In genomic region chr4:127410201-127410600, GRCh38 we compare ENCODE assay signal across 30 cellular contexts.
DNase-seq lines count a peak whose midpoint lies in the region; ATAC-seq and TF ChIP-seq lines count a peak whose summit lies in the region.
"Had no signal": no experiment of that assay in that cellular context is flagged by ENCODE, and none has a peak within 500 bp of the region (broad histone marks: within the 10 kb centered on the region; RNA-seq: fewer than 3 reads in every experiment).

No MANE protein-coding gene starts in this region.

- no peaks in the 10 kb centered on the region for H3K27me3 ChIP-seq in tibial artery
- H3K27me3 ChIP-seq: BLaER1 treated with 17β-estradiol and CSF1 and Interleukin-3, amounts not matched to agents 10 nM and 100 nM; breast epithelium; ovary; SJCRH30; spleen; tibial nerve had no signal

- H3K36me3 ChIP-seq in tibial artery = no peaks in the 10 kb centered on the region
- H3K36me3 ChIP-seq: BLaER1 treated with 17β-estradiol and CSF1 and Interleukin-3, amounts not matched to agents 10 nM and 100 nM; breast epithelium; ovary; SJCRH30; spleen; tibial nerve had no signal

- H3K4me3 ChIP-seq in fibroblast of villous mesenchyme (ENCODE audit: low read depth, low read length) (no peak overlapping the region), lower leg skin (ENCODE audit: low read depth, poor library complexity, severe bottlenecking) (no peak overlapping the region), tibial artery (no peak overlapping the region)
- H3K4me3 ChIP-seq: BLaER1 treated with 17β-estradiol and CSF1 and Interleukin-3, amounts not matched to agents 10 nM and 100 nM; breast epithelium; ovary; SJCRH30; spleen; tibial nerve had no signal

- H3K27ac ChIP-seq in tibial artery = no peak overlapping the region
- H3K27ac ChIP-seq: BLaER1 treated with 17β-estradiol and CSF1 and Interleukin-3, amounts not matched to agents 10 nM and 100 nM; breast epithelium; ovary; SJCRH30; spleen; tibial nerve had no signal

- TF ChIP-seq POLR2A in lower leg skin (IDR thresholded peaks at IDR 0.05) = no peak

- no peaks in the 10 kb centered on the region for H3K4me1 ChIP-seq in tibial artery
- H3K4me1 ChIP-seq: BLaER1 treated with 17β-estradiol and CSF1 and Interleukin-3, amounts not matched to agents 10 nM and 100 nM; breast epithelium; SJCRH30; spleen; tibial nerve had no signal

- peak; percentile 76 for DNase-seq in NCI-H446 treated with DMSO at 0.1 percent for 48 hours (lab: John Stamatoyannopoulos, UW)
- DNase-seq in fibroblast of villous mesenchyme (ENCODE audit: low read depth) = peak; percentile 24
- peak; percentile 63 to 91 for DNase-seq in lower leg skin (ENCODE audit: low spot score in 2 of 2)
- DNase-seq in tibial artery = peak; percentile 49 to 73
- no peak for DNase-seq in NCI-H1048 (lab: John Stamatoyannopoulos, UW)
- no peak for DNase-seq in medulla oblongata (ENCODE audit: extremely low spot score)
- DNase-seq: activated CD4-positive, alpha-beta T cell treated with anti-CD3 and anti-CD28 coated beads, Interleukin-2, amount 10 ng/mL, durations not matched to agents 24 days and 14 days; activated CD8-positive, alpha-beta memory T cell treated with anti-CD3 and anti-CD28 coated beads for 24 hours; activated naive CD4-positive, alpha-beta T cell treated with anti-CD3 and anti-CD28 coated beads, Interleukin-2, amount 50 U/mL, for 16 hours; activated T-cell treated with anti-CD3 and anti-CD28 coated beads for 4 hours; DMS153; H7; KG1; NCI-H1417 treated with DMSO at 0.1 percent for 48 hours; NCI-H2081 treated with DMSO at 0.1 percent for 48 hours; NCI-H345; NCI-H774; nephron progenitor cell; retina; SJCRH30; spleen; stimulated activated CD4-positive, alpha-beta T cell treated with anti-CD3 and anti-CD28 coated beads, Interleukin-2, amount 100 ng/mL, for 24 hours; T-helper 9 cell had no signal

- ATAC-seq in GM19397 (IDR thresholded peaks at IDR 0.05; ENCODE audit: unreplicated experiment) = no peak
- ATAC-seq: Panc1, WTC11 had no signal

- 55 to 58% methylated on average over 3 of the region's 3 CpGs for WGBS in lower leg skin, 2 donors

- H3K9me3 ChIP-seq in tibial artery = peaks cover 0 to 6% (median 5%) of the 10 kb centered on the region in 3 donors
- H3K9me3 ChIP-seq: ovary, SJCRH30 had no signal

- intact Hi-C loops in lower leg skin (cut with DNase I; ENCODE audit: low total_unique reads) = no loop called here
- intact Hi-C loops in tibial artery (cut with DNase I; ENCODE audit: low total_unique reads) = no loop called here

- no peak for TF ChIP-seq CTCF in fibroblast of villous mesenchyme (IDR thresholded peaks at IDR 0.05; ENCODE audit: insufficient read depth, low read depth, low read length)
- no peak for TF ChIP-seq CTCF in lower leg skin (IDR thresholded peaks at IDR 0.05)
- no peak for TF ChIP-seq CTCF in tibial artery (IDR thresholded peaks at IDR 0.05)

Comparison
In these comparisons a context has a peak if more than half of its experiments do, and no peak if none do; other contexts are left out.
1. DNase-seq: peak in NCI-H446 treated with DMSO at 0.1 percent for 48 hours (single experiment), fibroblast of villous mesenchyme (single experiment), lower leg skin (2 of 2) and tibial artery (2 of 2); none in NCI-H1048 (single experiment) and medulla oblongata (single experiment).